9 cellular contexts compared by ENCODE assay signal in the genomic region with DNA sequence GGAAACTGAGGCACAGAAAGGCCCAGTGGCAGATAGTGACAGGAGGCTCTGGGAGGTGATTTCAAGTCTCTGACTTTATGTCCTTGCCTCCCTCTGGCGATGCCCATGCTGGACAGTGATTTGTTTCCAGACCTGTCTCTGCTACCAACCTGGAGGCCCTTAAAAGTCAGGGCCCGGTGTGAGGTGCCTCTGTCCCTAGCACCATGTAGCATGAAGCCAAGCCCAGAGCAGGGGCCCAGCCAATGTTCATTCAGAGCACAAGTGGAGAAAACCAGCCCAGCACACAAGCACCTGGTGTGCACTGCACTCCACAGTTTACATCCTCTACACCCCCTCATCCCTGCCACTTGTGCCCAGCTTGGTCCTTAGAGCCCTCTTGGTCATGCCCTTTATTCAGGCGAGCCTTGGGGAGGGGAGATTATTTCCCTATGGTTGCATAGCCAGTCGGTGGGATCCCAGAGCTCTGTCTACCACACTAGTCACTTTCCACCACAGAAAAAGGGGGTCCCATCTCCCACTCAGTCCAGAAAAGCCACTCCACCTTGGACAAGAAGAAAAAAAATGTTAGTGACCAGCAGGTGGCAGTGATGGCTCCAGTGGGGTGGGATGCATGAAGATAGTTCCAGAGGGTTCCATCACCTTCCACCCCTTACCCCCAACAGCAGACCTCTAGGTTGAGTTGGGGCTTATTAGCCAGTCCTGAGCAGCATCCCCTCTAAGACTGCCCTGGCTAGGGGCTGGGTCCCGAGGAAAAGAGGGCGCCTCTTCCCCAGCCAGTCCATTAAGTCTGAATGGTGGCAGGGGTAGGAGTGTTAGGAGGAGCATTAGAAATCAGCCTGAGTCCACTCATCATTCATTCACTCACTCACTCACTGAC. TPM values are rescaled to one million over a fixed set of nuclear protein-coding genes. Genes with fewer than 3 reads are reported as not detected.
DNase-seq lines count a peak whose midpoint lies in the region; ATAC-seq and TF ChIP-seq lines count a peak whose summit lies in the region.
"Had no signal": no experiment of that assay in that cellular context is flagged by ENCODE, and none has a peak within 500 bp of the region (broad histone marks: within the 10 kb centered on the region; RNA-seq: fewer than 3 reads in every experiment).

No MANE protein-coding gene starts in this region.

- no peaks in the 10 kb centered on the region for H3K9me2 ChIP-seq in PC-3 (replicated peaks; ENCODE audit: low read length)

- intact Hi-C loops in PC-3 (cut with micrococcal nuclease) = loop anchor here (1.0 to 2.0 kb wide), 4 partner anchors 62 to 179 kb away; no protein-coding TSS in a partner anchor

- no peaks in the 10 kb centered on the region for H3K9me3 ChIP-seq in PC-3 (ENCODE audit: low read length)
- H3K9me3 ChIP-seq in fibroblast of lung (ENCODE audit: control insufficient read depth, insufficient read depth, low read depth, low read length) = no peaks in the 10 kb centered on the region
- no peaks in the 10 kb centered on the region for H3K9me3 ChIP-seq in smooth muscle cell (replicated peaks; ENCODE audit: low read depth)

- H3K36me3 ChIP-seq in PC-3 (ENCODE audit: low read depth, low read length) (no peaks in the 10 kb centered on the region), fibroblast of lung (ENCODE audit: control insufficient read depth, insufficient read depth, low read length) (no peaks in the 10 kb centered on the region), smooth muscle cell (ENCODE audit: low read depth) (no peaks in the 10 kb centered on the region)

- no peaks in the 10 kb centered on the region for H4K20me1 ChIP-seq in PC-3 (ENCODE audit: low read length)
- no peaks in the 10 kb centered on the region for H4K20me1 ChIP-seq in fibroblast of lung (ENCODE audit: control insufficient read depth, extremely low read depth, insufficient read depth, low read length)
- H4K20me1 ChIP-seq in smooth muscle cell (ENCODE audit: low read depth) = no peaks in the 10 kb centered on the region

- H3K4me3 Mint-ChIP-seq in T-helper 2 cell treated with Interferon-gamma antibody and Interleukin-4, amounts not matched to agents 5 μg/mL and 100 μg/mL, for 36 hours = no peak overlapping the region
- H3K4me3 Mint-ChIP-seq: CD4-positive, CD25-positive, alpha-beta regulatory T cell had no signal

- TF ChIP-seq CTCF in PC-3 (conservative IDR thresholded peaks at IDR 0.05; ENCODE audit: low read depth, low read length) (peak; percentile 86), fibroblast of lung (conservative IDR thresholded peaks at IDR 0.05 in 1 of 2, IDR thresholded peaks at IDR 0.05 in 1 of 2; ENCODE audit: low read depth in 1 of 2, low read length in 2 of 2) (peak; percentile 57 to 61), smooth muscle cell (IDR thresholded peaks at IDR 0.05; ENCODE audit: borderline replicate concordance, insufficient read depth, poor library complexity, severe bottlenecking) (peak; percentile 64)

- H3K9me3 Mint-ChIP-seq in T-helper 2 cell treated with Interferon-gamma antibody and Interleukin-4, amounts not matched to agents 5 μg/mL and 100 μg/mL, for 36 hours = no peaks in the 10 kb centered on the region
- H3K9me3 Mint-ChIP-seq: CD4-positive, CD25-positive, alpha-beta regulatory T cell had no signal

- H3K27ac ChIP-seq in PC-3 (ENCODE audit: low read length) (no peak overlapping the region), fibroblast of lung (ENCODE audit: insufficient read depth, low read length) (no peak overlapping the region), smooth muscle cell (ENCODE audit: low read depth) (no peak overlapping the region)

- H3K27me3 ChIP-seq in PC-3 (ENCODE audit: low read length) = no peaks in the 10 kb centered on the region
- H3K27me3 ChIP-seq in fibroblast of lung (ENCODE audit: control insufficient read depth, insufficient read depth, low read length) = peaks cover 2% of the 10 kb centered on the region
- H3K27me3 ChIP-seq in smooth muscle cell (ENCODE audit: low read depth) = no peaks in the 10 kb centered on the region

- H3K9ac ChIP-seq in PC-3 (ENCODE audit: low read length) = no peak overlapping the region
- no peak overlapping the region for H3K9ac ChIP-seq in fibroblast of lung (ENCODE audit: insufficient read depth, low read length)
- H3K9ac ChIP-seq in smooth muscle cell (ENCODE audit: low read depth) = no peak overlapping the region

- H3K79me2 ChIP-seq in PC-3 (ENCODE audit: low read length) (no peaks in the 10 kb centered on the region), fibroblast of lung (ENCODE audit: control insufficient read depth, insufficient read depth, low read length) (no peaks in the 10 kb centered on the region), smooth muscle cell (ENCODE audit: low read depth) (no peaks in the 10 kb centered on the region)

- no TSS peak for BruUV-seq in PC-3 (replicated peaks; lab: Mats Ljungman, UMichigan)

- H3F3A ChIP-seq in PC-3 (ENCODE audit: low read length, unreplicated experiment) = no peaks in the 10 kb centered on the region
- H3F3A ChIP-seq in smooth muscle cell (ENCODE audit: low read depth) = no peaks in the 10 kb centered on the region

- POLR2A ChIA-PET in PC-3 (lab: Charles Lee; ENCODE audit: unreplicated experiment) = no interaction called here

- H2AFZ ChIP-seq in PC-3 (ENCODE audit: low read length) (no peak overlapping the region), fibroblast of lung (ENCODE audit: low read length) (no peak overlapping the region), smooth muscle cell (ENCODE audit: low read depth) (no peak overlapping the region)

- CTCF ChIA-PET in PC-3 (lab: Charles Lee) = interaction anchor here (0.6 to 2.9 kb wide), 4 partner anchors 51 to 93 kb away, joined by 3 to 20 read pairs (median 6); no protein-coding TSS in a partner anchor

- WGBS in smooth muscle cell (ENCODE audit: low lambda C conversion rate) = 82% methylated on average over 6 of the region's 6 CpGs

- ATAC-seq in PC-3 (peak; percentile 70), HG03442 (IDR thresholded peaks at IDR 0.05; ENCODE audit: unreplicated experiment) (no peak), HG02588 (IDR thresholded peaks at IDR 0.05; ENCODE audit: unreplicated experiment) (no peak)

- peaks cover 2% of the 10 kb centered on the region for H3K4me1 Mint-ChIP-seq in T-helper 2 cell treated with Interferon-gamma antibody and Interleukin-4, amounts not matched to agents 5 μg/mL and 100 μg/mL, for 36 hours (ENCODE audit: low read depth)
- H3K4me1 Mint-ChIP-seq: CD4-positive, CD25-positive, alpha-beta regulatory T cell had no signal

- peaks cover 4% of the 10 kb centered on the region for H3K27me3 Mint-ChIP-seq in T-helper 2 cell treated with Interferon-gamma antibody and Interleukin-4, amounts not matched to agents 5 μg/mL and 100 μg/mL, for 36 hours (ENCODE audit: low read depth)

- H3K4me1 ChIP-seq in PC-3 (ENCODE audit: insufficient read depth, low read length) (no peaks in the 10 kb centered on the region), fibroblast of lung (ENCODE audit: control insufficient read depth, extremely low read depth, insufficient read depth, low read length) (no peaks in the 10 kb centered on the region), smooth muscle cell (ENCODE audit: low read depth) (no peaks in the 10 kb centered on the region)

- H3K27ac Mint-ChIP-seq in T-helper 2 cell treated with Interferon-gamma antibody and Interleukin-4, amounts not matched to agents 5 μg/mL and 100 μg/mL, for 36 hours = no peak overlapping the region
- H3K27ac Mint-ChIP-seq: CD4-positive, CD25-positive, alpha-beta regulatory T cell had no signal

- peak; percentile 21 for DNase-seq in NCI-H146 (lab: John Stamatoyannopoulos, UW)
- DNase-seq in NCI-H146 treated with DMSO at 0.1 percent for 48 hours (lab: John Stamatoyannopoulos, UW; ENCODE audit: unreplicated experiment) = no peak
- peak; percentile 68 for DNase-seq in PC-3
- DNase-seq in fibroblast of lung (ENCODE audit: low read depth in 2 of 2) = peak in 1 of 2 donors; percentile 50
- DNase-seq in smooth muscle cell (lab: John Stamatoyannopoulos, UW; ENCODE audit: unreplicated experiment) = no peak
- DNase-seq in T-helper 2 cell treated with Interferon-gamma antibody and Interleukin-4, amounts not matched to agents 5 μg/mL and 100 μg/mL, for 36 hours (ENCODE audit: low spot score) = no peak
- DNase-seq: CD4-positive, CD25-positive, alpha-beta regulatory T cell had no signal

- H3K4me3 ChIP-seq in PC-3 (ENCODE audit: low read length) = no peak overlapping the region
- no peak overlapping the region for H3K4me3 ChIP-seq in fibroblast of lung (replicated peaks in 1 of 4; ENCODE audit: control extremely low read depth in 1 of 4, insufficient read depth in 1 of 4, low read depth in 3 of 4, low read length in 4 of 4)
- H3K4me3 ChIP-seq in smooth muscle cell = no peak overlapping the region

- H3K4me2 ChIP-seq in PC-3 (ENCODE audit: low read length) = no peak overlapping the region
- H3K4me2 ChIP-seq in fibroblast of lung (ENCODE audit: extremely low read depth, insufficient read depth, low read length) = no peak overlapping the region
- H3K4me2 ChIP-seq in smooth muscle cell = no peak overlapping the region

- no peaks in the 10 kb centered on the region for H3K36me3 Mint-ChIP-seq in T-helper 2 cell treated with Interferon-gamma antibody and Interleukin-4, amounts not matched to agents 5 μg/mL and 100 μg/mL, for 36 hours (ENCODE audit: low read depth)
- H3K36me3 Mint-ChIP-seq: CD4-positive, CD25-positive, alpha-beta regulatory T cell had no signal

RNA-seq across cellular contexts. Expression of a gene that starts 30.9 kb away (rescaled TPM):
- total RNA-seq in PC-3 (2014; rRNA removed) (0.44 and 0.86 TPM in 2 replicates), fibroblast of lung (2.8 and 3.1 TPM in 2 replicates), smooth muscle cell (0.09 TPM in 1 of 2 replicates, not detected in the other)
- polyA plus RNA-seq in fibroblast of lung (0.60 and 1.4 TPM in 2 replicates), smooth muscle cell (0.17 TPM in 1 of 2 replicates, not detected in the other)
- polyA plus RNA-seq in fibroblast of lung (2012) = 1.2 and 2.8 TPM in 2 replicates
- polyA minus RNA-seq in fibroblast of lung (ENCODE audit: low replicate concordance) = 1.9 and 5.5 TPM in 2 replicates
- total RNA-seq: CD4-positive, CD25-positive, alpha-beta regulatory T cell had no signal
- polyA plus RNA-seq: CD4-positive, CD25-positive, alpha-beta regulatory T cell had no signal

Comparison
In these comparisons a context has a peak if more than half of its experiments do, and no peak if none do; other contexts are left out.
1. DNase-seq: peak in NCI-H146 (single experiment) and PC-3 (single experiment); none in NCI-H146 treated with DMSO at 0.1 percent for 48 hours (single experiment), smooth muscle cell (single experiment) and T-helper 2 cell treated with Interferon-gamma antibody and Interleukin-4, amounts not matched to agents 5 μg/mL and 100 μg/mL, for 36 hours (single experiment).
2. Peak in every context shown above with its lines, with median percentiles within 50 percentile points of each other: CTCF ChIP-seq.